24 cellular contexts compared by ENCODE assay signal in the genomic region with DNA sequence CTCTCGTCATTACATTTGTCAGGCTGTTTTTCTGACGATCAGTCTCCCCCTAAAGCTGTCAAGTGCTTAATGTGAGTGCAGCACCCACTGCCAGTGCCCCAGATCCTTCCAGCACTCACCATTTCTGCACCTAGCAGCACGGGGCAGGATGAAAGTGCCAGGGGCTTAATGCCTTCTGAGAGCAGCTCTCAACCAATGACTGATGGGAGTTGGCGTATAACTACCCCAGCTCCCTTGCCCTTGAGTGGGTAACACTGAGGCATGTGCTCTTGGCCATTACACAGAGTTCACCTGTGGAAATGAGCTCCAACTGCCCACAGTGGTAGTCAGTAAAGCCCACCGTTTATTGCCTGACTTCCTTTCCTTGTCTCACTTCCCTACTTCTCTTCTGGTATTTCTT.
DNase-seq lines count a peak whose midpoint lies in the region; ATAC-seq and TF ChIP-seq lines count a peak whose summit lies in the region.
"Had no signal": no experiment of that assay in that cellular context is flagged by ENCODE, and none has a peak within 500 bp of the region (broad histone marks: within the 10 kb centered on the region; RNA-seq: fewer than 3 reads in every experiment).

No MANE protein-coding gene starts in this region.

- DNase-seq in MV-4-11 (lab: John Stamatoyannopoulos, UW) (peak; percentile 22), coronary artery (ENCODE audit: low spot score) (peak; percentile 28), neural crest cell (ENCODE audit: low read depth, low spot score) (no peak), left colon (no peak)
- DNase-seq: 8988T; ACHN; AML-193; BE2C; CD4-positive, alpha-beta T cell; CD8-positive, alpha-beta memory T cell; DMS 273 treated with DMSO at 0.1 percent for 48 hours; DMS79; EL; GDM1; H9; HFFc6 had no signal

- H3K9me3 Mint-ChIP-seq in neural crest cell = peaks cover 14% of the 10 kb centered on the region
- H3K9me3 Mint-ChIP-seq: HFFc6 had no signal

- peak overlapping the region; percentile 81 for H3K27ac Mint-ChIP-seq in neural crest cell (ENCODE audit: unreplicated experiment)
- H3K27ac Mint-ChIP-seq: CD4-positive, alpha-beta T cell; GM23338; H9; HFFc6 had no signal

- peaks cover 10% of the 10 kb centered on the region for H3K36me3 Mint-ChIP-seq in neural crest cell (ENCODE audit: low read depth)
- H3K36me3 Mint-ChIP-seq: CD14-positive monocyte; CD8-positive, alpha-beta memory T cell had no signal

- TF ChIP-seq CTCF in coronary artery (IDR thresholded peaks at IDR 0.05) (no peak), neural crest cell (conservative IDR thresholded peaks at IDR 0.05) (no peak)

- H3K4me3 ChIP-seq in coronary artery = no peak overlapping the region
- H3K4me3 ChIP-seq: A549; BLaER1 treated with 17β-estradiol and CSF1 and Interleukin-3, amounts not matched to agents 10 nM and 100 nM; GM12878; GM23338 had no signal

- intact Hi-C loops in left colon (cut with DNase I, micrococcal nuclease) = no loop called here

- no peak overlapping the region for H3K27ac ChIP-seq in coronary artery
- H3K27ac ChIP-seq: A549; BLaER1 treated with 17β-estradiol and CSF1 and Interleukin-3, amounts not matched to agents 10 nM and 100 nM had no signal

- H3K4me3 Mint-ChIP-seq in neural crest cell = no peak overlapping the region
- H3K4me3 Mint-ChIP-seq: CD14-positive monocyte; CD4-positive, alpha-beta T cell; CD8-positive, alpha-beta memory T cell; GM23338; H9; HFFc6 had no signal

- no peak for ATAC-seq in GM19395 (IDR thresholded peaks at IDR 0.05; ENCODE audit: unreplicated experiment)
- no peak for ATAC-seq in left colon
- no peak for ATAC-seq in HG03432 (IDR thresholded peaks at IDR 0.05; ENCODE audit: unreplicated experiment)
- ATAC-seq: A549, GM12878, GM23338, HCT116 had no signal

- no peaks in the 10 kb centered on the region for H3K4me1 Mint-ChIP-seq in neural crest cell
- H3K4me1 Mint-ChIP-seq: CD8-positive, alpha-beta memory T cell had no signal

- H3K27me3 Mint-ChIP-seq in neural crest cell (ENCODE audit: low read depth) = no peaks in the 10 kb centered on the region
- H3K27me3 Mint-ChIP-seq: CD4-positive, alpha-beta T cell had no signal

Comparison
In these comparisons a context has a peak if more than half of its experiments do, and no peak if none do; other contexts are left out.
1. DNase-seq: peak in MV-4-11 (single experiment) and coronary artery (single experiment); none in neural crest cell (single experiment) and left colon (0 of 2).